ENCODE assay signal across 22 cellular contexts in genomic region chr21:35853321-35853922, GRCh38.
DNase-seq lines count a peak whose midpoint lies in the region; ATAC-seq lines count a peak whose summit lies in the region.
"Had no signal": no experiment of that assay in that cellular context is flagged by ENCODE, and none has a peak within 500 bp of the region (broad histone marks: within the 10 kb centered on the region; RNA-seq: fewer than 3 reads in every experiment).

No MANE protein-coding gene starts in this region.

- H3K9ac ChIP-seq in subcutaneous abdominal adipose tissue (ENCODE audit: low read length in 5 of 5), result no peak overlapping the region

- H3K4me3 ChIP-seq in subcutaneous abdominal adipose tissue (ENCODE audit: low read depth in 1 of 5, low read length in 5 of 5), result no peak overlapping the region
- H3K4me3 ChIP-seq: GM23338, HAP-1 had no signal

- H3K27me3 ChIP-seq in subcutaneous abdominal adipose tissue (ENCODE audit: control insufficient read depth in 5 of 5, insufficient read depth in 4 of 5, low read length in 5 of 5), result peaks cover 3 to 11% (median 7%) of the 10 kb centered on the region in 5 donors

- peak overlapping the region; percentile 58 for H3K27ac ChIP-seq in subcutaneous abdominal adipose tissue (ENCODE audit: low read depth, low read length)
- H3K27ac ChIP-seq: C4-2B had no signal

- no peaks in the 10 kb centered on the region for H3K36me3 ChIP-seq in subcutaneous abdominal adipose tissue (ENCODE audit: control insufficient read depth in 5 of 5, insufficient read depth in 5 of 5, low read length in 5 of 5)
- H3K36me3 ChIP-seq: HAP-1 had no signal

- no peak for ATAC-seq in GM18511 (IDR thresholded peaks at IDR 0.05; ENCODE audit: unreplicated experiment)
- ATAC-seq: GM23338, PC-3 had no signal

- DNase-seq in EH (ENCODE audit: low read depth), result peak; percentile 60
- DNase-seq in M059J (ENCODE audit: low read depth), result peak; percentile 19
- peak; percentile 50 for DNase-seq in foreskin melanocyte
- no peak for DNase-seq in NK-92 treated with Interleukin-12 subunit alpha and Interleukin-12 subunit beta, amount 100 ng/mL, for 24 hours (lab: John Stamatoyannopoulos, UW)
- no peak for DNase-seq in SKM-1 (lab: John Stamatoyannopoulos, UW; ENCODE audit: unreplicated experiment)
- no peak for DNase-seq in GM19240 (ENCODE audit: insufficient read length, low spot score)
- DNase-seq: 8988T, AML-193, Karpas-422, NCI-H1417 treated with DMSO at 0.1 percent for 48 hours, NCI-H187 treated with DMSO at 0.1 percent for 48 hours, NCI-H2107, NCI-H446 treated with DMSO at 0.1 percent for 48 hours, NCI-H526 treated with DMSO at 0.1 percent for 48 hours, PC-3, Right ventricle myocardium superior, SW 1271 had no signal

- peaks cover 0 to 32% (median 19%) of the 10 kb centered on the region in 5 donors for H3K4me1 ChIP-seq in subcutaneous abdominal adipose tissue (ENCODE audit: control insufficient read depth in 5 of 5, insufficient read depth in 5 of 5, low read length in 5 of 5)
- H3K4me1 ChIP-seq: HAP-1 had no signal

- H3K9me3 ChIP-seq in subcutaneous abdominal adipose tissue (ENCODE audit: control insufficient read depth in 5 of 5, low read length in 5 of 5), result no peaks in the 10 kb centered on the region
- H3K9me3 ChIP-seq: HAP-1 had no signal

Comparison
In these comparisons a context has a peak if more than half of its experiments do, and no peak if none do; other contexts are left out.
1. DNase-seq: peak in EH (single experiment), M059J (single experiment) and foreskin melanocyte (single experiment); none in NK-92 treated with Interleukin-12 subunit alpha and Interleukin-12 subunit beta, amount 100 ng/mL, for 24 hours (single experiment), SKM-1 (single experiment) and GM19240 (single experiment).